22 cellular contexts compared by ENCODE assay signal in genomic region chr11:77026743-77027142, GRCh38. TPM values are rescaled to one million over a fixed set of nuclear protein-coding genes. Genes with fewer than 3 reads are reported as not detected.
A peak's percentile ranks its signal among the peaks of the same experiment; 100 is the strongest.
DNase-seq lines count a peak whose midpoint lies in the region; ATAC-seq and TF ChIP-seq lines count a peak whose summit lies in the region.
"Had no signal": no experiment of that assay in that cellular context is flagged by ENCODE, and none has a peak within 500 bp of the region (broad histone marks: within the 10 kb centered on the region; RNA-seq: fewer than 3 reads in every experiment).

No MANE protein-coding gene starts in this region.

- no peak overlapping the region for H2BK5ac ChIP-seq in H9 (ENCODE audit: insufficient read length, low read length)

- no peak overlapping the region for H3K23ac ChIP-seq in H9 (ENCODE audit: insufficient read length, low read depth, low read length)

- H2BK15ac ChIP-seq in H9 (ENCODE audit: low read depth, low read length) = no peak overlapping the region

- no peak overlapping the region for H3K27ac ChIP-seq in H9 (ENCODE audit: insufficient read length, low read depth, low read length)
- H3K27ac ChIP-seq: SK-N-MC had no signal

- no peak overlapping the region for H3T11ph ChIP-seq in H9 (ENCODE audit: low read length)

- H3K9me3 ChIP-seq in H9 (ENCODE audit: control insufficient read depth, low read depth, low read length) = no peaks in the 10 kb centered on the region
- H3K9me3 ChIP-seq: BE2C, MG63 had no signal

- no peak overlapping the region for H3K9ac ChIP-seq in H9 (ENCODE audit: extremely low read depth, insufficient read length, low read length)

- H3K27me3 Mint-ChIP-seq in glutamatergic neuron (ENCODE audit: unreplicated experiment) = peaks cover 4% of the 10 kb centered on the region
- peaks cover 10% of the 10 kb centered on the region for H3K27me3 Mint-ChIP-seq in H9 (ENCODE audit: low read depth)
- peaks cover 26% of the 10 kb centered on the region for H3K27me3 Mint-ChIP-seq in activated T-cell treated with anti-CD3 and anti-CD28 coated beads, Interleukin-2, amount 50 U/mL, for 72 hours (ENCODE audit: low read depth)

- no peaks in the 10 kb centered on the region; the same call in 1 of the 2 replicates for H3K4me1 ChIP-seq in H9 (ENCODE audit: insufficient read depth, low read length)
- H3K4me1 ChIP-seq: BE2C had no signal

- H3K36me3 Mint-ChIP-seq in glutamatergic neuron (ENCODE audit: unreplicated experiment) (no peaks in the 10 kb centered on the region), H9 (ENCODE audit: insufficient read depth in 1 of 3, low read depth in 3 of 3) (no peaks in the 10 kb centered on the region)
- no peaks in the 10 kb centered on the region for H3K36me3 Mint-ChIP-seq in activated T-cell treated with anti-CD3 and anti-CD28 coated beads, Interleukin-2, amount 50 U/mL, for 72 hours (ENCODE audit: insufficient read depth in 2 of 2)

- TF ChIP-seq CTCF in glutamatergic neuron (IDR thresholded peaks at IDR 0.05; ENCODE audit: partially characterized antibody, unreplicated experiment) = no peak
- TF ChIP-seq CTCF in H9 (conservative IDR thresholded peaks at IDR 0.05) = no peak

- H3K56ac ChIP-seq in H9 (ENCODE audit: insufficient read length, low read depth, low read length) = no peak overlapping the region

- no peak overlapping the region for H3K18ac ChIP-seq in H9 (ENCODE audit: insufficient read length, low read depth, low read length)

- no peak overlapping the region for H3K4me3 Mint-ChIP-seq in glutamatergic neuron (ENCODE audit: unreplicated experiment)
- H3K4me3 Mint-ChIP-seq in H9 = no peak overlapping the region
- H3K4me3 Mint-ChIP-seq in activated T-cell treated with anti-CD3 and anti-CD28 coated beads, Interleukin-2, amount 50 U/mL, for 72 hours = no peak overlapping the region
- H3K4me3 Mint-ChIP-seq: CD4-positive, alpha-beta T cell had no signal

- no peak overlapping the region for H3K14ac ChIP-seq in H9 (ENCODE audit: insufficient read depth, low read length)

- H3K27me3 ChIP-seq in H9 (ENCODE audit: insufficient read depth, low read length) = no peaks in the 10 kb centered on the region; the same call in 1 of the 2 replicates
- H3K27me3 ChIP-seq: BE2C, MG63 had no signal

- no peak overlapping the region for H4K91ac ChIP-seq in H9 (ENCODE audit: insufficient read length, low read depth, low read length)

- H3K27ac Mint-ChIP-seq in glutamatergic neuron (ENCODE audit: unreplicated experiment) (peak overlapping the region; percentile 98), H9 (no peak overlapping the region)
- H3K27ac Mint-ChIP-seq in activated T-cell treated with anti-CD3 and anti-CD28 coated beads, Interleukin-2, amount 50 U/mL, for 72 hours = no peak overlapping the region
- H3K27ac Mint-ChIP-seq: CD4-positive, alpha-beta T cell had no signal

- H3K9me3 Mint-ChIP-seq in glutamatergic neuron (ENCODE audit: unreplicated experiment) (peaks cover 5% of the 10 kb centered on the region), H9 (no peaks in the 10 kb centered on the region; a peak in 1 of 5 replicates)
- no peaks in the 10 kb centered on the region for H3K9me3 Mint-ChIP-seq in activated T-cell treated with anti-CD3 and anti-CD28 coated beads, Interleukin-2, amount 50 U/mL, for 72 hours
- H3K9me3 Mint-ChIP-seq: CD4-positive, alpha-beta T cell had no signal

- H4K8ac ChIP-seq in H9 (replicated peaks; ENCODE audit: insufficient read length, low read depth, low read length) = no peak overlapping the region

- H2AFZ ChIP-seq in H9 (ENCODE audit: low read length) = no peak overlapping the region

- no peaks in the 10 kb centered on the region for H3K79me2 ChIP-seq in H9 (ENCODE audit: insufficient read depth, low read length)

- no peak overlapping the region for H2AK5ac ChIP-seq in H9 (ENCODE audit: insufficient read length, low read length)

- H3K4me2 ChIP-seq in H9 (ENCODE audit: insufficient read depth, insufficient read length, low read length) = no peak overlapping the region

- no peaks in the 10 kb centered on the region for H3K23me2 ChIP-seq in H9 (ENCODE audit: insufficient read length, low read depth, low read length, poor library complexity, severe bottlenecking)

- H3K4me1 Mint-ChIP-seq in glutamatergic neuron (ENCODE audit: low read depth, unreplicated experiment) (peaks cover 12% of the 10 kb centered on the region), H9 (peaks cover 4 to 11% of the 10 kb centered on the region in 2 experiments; a peak in 3 of 4 replicates)
- no peaks in the 10 kb centered on the region for H3K4me1 Mint-ChIP-seq in activated T-cell treated with anti-CD3 and anti-CD28 coated beads, Interleukin-2, amount 50 U/mL, for 72 hours (ENCODE audit: low read depth)

- H2BK20ac ChIP-seq in H9 (ENCODE audit: low read depth, low read length, poor library complexity, severe bottlenecking) = no peak overlapping the region

- no CpG with 5 or more reads among the region's 2 CpGs for WGBS in H9 (ENCODE audit: extremely low coverage, insufficient read length, low lambda C conversion rate)

- H2BK12ac ChIP-seq in H9 (ENCODE audit: insufficient read length, low read depth, low read length) = no peak overlapping the region

- no peaks in the 10 kb centered on the region for H3K79me1 ChIP-seq in H9 (ENCODE audit: insufficient read depth, low read depth, low read length, poor library complexity, severe bottlenecking)

- no peak overlapping the region for H2BK120ac ChIP-seq in H9 (ENCODE audit: low read depth, low read length, poor library complexity, severe bottlenecking)

- no peak for ATAC-seq in activated T-cell treated with anti-CD3 and anti-CD28 coated beads, Interleukin-2, amount 50 U/mL, for 72 hours (replicated peaks in 1 of 2)
- ATAC-seq: GM12878, HCT116, Panc1 had no signal

- DNase-seq in NCI-H1417 (lab: John Stamatoyannopoulos, UW) (peak in 2 of 3 experiments; percentile 19 to 72), NCI-H1417 treated with DMSO at 0.1 percent for 48 hours (lab: John Stamatoyannopoulos, UW) (no peak), DMS 273 treated with DMSO at 0.1 percent for 48 hours (lab: John Stamatoyannopoulos, UW) (peak; percentile 37), NCI-H2227 treated with DMSO at 0.1 percent for 48 hours (lab: John Stamatoyannopoulos, UW) (peak; percentile 26), glutamatergic neuron (no peak), H9 (no peak), DMS79 (lab: John Stamatoyannopoulos, UW) (no peak)
- no peak for DNase-seq in activated T-cell treated with anti-CD3 and anti-CD28 coated beads, Interleukin-2, amount 50 U/mL, for 72 hours
- DNase-seq: 8988T; BE2C; CD4-positive, alpha-beta T cell; GDM1; MG63; NCI-H1105; NCI-H2029; NCI-H748 treated with DMSO at 0.1 percent for 48 hours had no signal

- H3K4ac ChIP-seq in H9 (ENCODE audit: low read depth, low read length) = no peak overlapping the region

- no peak overlapping the region for H4K5ac ChIP-seq in H9 (ENCODE audit: insufficient read length, low read depth, low read length)

- H4K20me1 ChIP-seq in H9 (ENCODE audit: control insufficient read depth, insufficient read depth, insufficient read length) = no peaks in the 10 kb centered on the region

RNA-seq across cellular contexts. Expression of gene B3GNT6, which starts 7.5 kb away (rescaled TPM):
- total RNA-seq in glutamatergic neuron (ENCODE audit: unreplicated experiment) = not detected
- total RNA-seq in H9 (2021) = not detected in 2 replicates
- not detected for total RNA-seq in activated T-cell treated with anti-CD3 and anti-CD28 coated beads, Interleukin-2, amount 50 U/mL, for 72 hours
- total RNA-seq: CD4-positive, alpha-beta T cell; GM12878; HT1080; IMR-90 had no signal

RNA-seq across cellular contexts. Expression of gene CAPN5, which starts 40.0 kb away (rescaled TPM):
- total RNA-seq in glutamatergic neuron (ENCODE audit: unreplicated experiment) (45.0 TPM), H9 (2021) (16.7 and 17.1 TPM in 2 replicates)
- total RNA-seq in activated T-cell treated with anti-CD3 and anti-CD28 coated beads, Interleukin-2, amount 50 U/mL, for 72 hours = 1 to 10 TPM; 1.0 to 1.1 TPM

Comparison
In these comparisons a context has a peak if more than half of its experiments do, and no peak if none do; other contexts are left out.
1. DNase-seq: peak in NCI-H1417 (2 of 3), DMS 273 treated with DMSO at 0.1 percent for 48 hours (single experiment) and NCI-H2227 treated with DMSO at 0.1 percent for 48 hours (single experiment); none in NCI-H1417 treated with DMSO at 0.1 percent for 48 hours (single experiment), glutamatergic neuron (single experiment), H9 (single experiment), activated T-cell treated with anti-CD3 and anti-CD28 coated beads, Interleukin-2, amount 50 U/mL, for 72 hours (0 of 2) and DMS79 (single experiment).